In genomic region chr4:154045086-154045485, GRCh38 we compare ENCODE assay signal across 18 cellular contexts.
DNase-seq lines count a peak whose midpoint lies in the region; ATAC-seq and TF ChIP-seq lines count a peak whose summit lies in the region.
"Had no signal": no experiment of that assay in that cellular context is flagged by ENCODE, and none has a peak within 500 bp of the region (broad histone marks: within the 10 kb centered on the region; RNA-seq: fewer than 3 reads in every experiment).

No MANE protein-coding gene starts in this region.

- H3K4me3 ChIP-seq in fibroblast of villous mesenchyme (ENCODE audit: low read depth, low read length) = no peak overlapping the region
- H3K4me3 ChIP-seq: BLaER1 treated with 17β-estradiol and CSF1 and Interleukin-3, amounts not matched to agents 10 nM and 100 nM had no signal

- DNase-seq in GM04504 (ENCODE audit: low read depth) = peak; percentile 6
- DNase-seq in dedifferentiated amniotic fluid mesenchymal stem cell (ENCODE audit: extremely low spot score) = peak; percentile 35
- DNase-seq in fibroblast of villous mesenchyme (ENCODE audit: low read depth) = peak; percentile 6
- no peak for DNase-seq in LoVo (ENCODE audit: low spot score)
- DNase-seq in HPDE6-E6E7 (ENCODE audit: extremely low spot score) = no peak
- no peak for DNase-seq in activated CD8-positive, alpha-beta memory T cell treated with anti-CD3 and anti-CD28 coated beads, Interleukin-2, amount 50 U/mL, for 48 hours
- DNase-seq: CD8-positive, alpha-beta T cell; DND-41; KBM-7; NCI-H1092 treated with DMSO at 0.1 percent for 48 hours; NCI-H1436 treated with DMSO at 0.1 percent for 48 hours; NCI-H1930; NCI-H2227 treated with DMSO at 0.1 percent for 48 hours; NCI-H510A; SIG-M5; SK-N-SH had no signal

- TF ChIP-seq CTCF in fibroblast of villous mesenchyme (IDR thresholded peaks at IDR 0.05; ENCODE audit: insufficient read depth, low read depth, low read length) = no peak

- ATAC-seq in HG02973 (IDR thresholded peaks at IDR 0.05; ENCODE audit: unreplicated experiment) = no peak
- ATAC-seq: CD8-positive, alpha-beta T cell had no signal

Comparison
In these comparisons a context has a peak if more than half of its experiments do, and no peak if none do; other contexts are left out.
1. DNase-seq: peak in GM04504 (single experiment), dedifferentiated amniotic fluid mesenchymal stem cell (single experiment) and fibroblast of villous mesenchyme (single experiment); none in LoVo (single experiment), HPDE6-E6E7 (single experiment) and activated CD8-positive, alpha-beta memory T cell treated with anti-CD3 and anti-CD28 coated beads, Interleukin-2, amount 50 U/mL, for 48 hours (single experiment).